In the genomic region with DNA sequence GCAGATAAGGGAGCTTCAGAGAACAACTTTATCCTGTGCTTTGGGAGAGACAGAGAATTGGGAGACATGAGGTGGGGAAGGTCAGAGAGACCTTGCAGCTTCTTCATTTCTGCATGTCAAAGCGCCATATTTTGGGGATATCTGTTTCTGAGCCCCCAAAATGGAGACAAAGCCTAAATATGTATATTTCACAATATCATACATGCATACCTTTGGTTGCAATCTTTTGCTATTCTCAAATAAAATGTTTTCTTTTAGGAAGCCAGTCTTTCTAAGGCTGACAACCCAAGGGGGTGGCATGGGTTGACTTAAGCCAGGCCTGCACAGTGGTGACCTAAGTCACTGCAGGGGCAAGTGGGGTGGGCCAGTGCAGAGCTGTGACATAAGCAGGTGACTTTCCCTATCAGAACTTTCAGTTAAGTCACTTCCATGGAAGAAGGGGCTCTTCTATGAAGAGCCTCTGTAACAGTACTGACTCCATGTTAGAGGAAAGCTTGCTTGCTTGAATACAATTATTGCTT, we compare ENCODE assay signal across 1 cellular context.
TF ChIP-seq lines count a peak whose summit lies in the region.

No MANE protein-coding gene starts in this region.

TF ChIP-seq in HepG2, 621 proteins besides CTCF, POLR2A, EP300 and RAD21:
- TF ChIP-seq NR2F6 (IDR thresholded peaks at IDR 0.05) (no peak), NR2F6 (CRISPR knock-in tag; IDR thresholded peaks at IDR 0.05) (peak; percentile 37; the same call in 1 of the 2 replicates), NR2F1 (CRISPR knock-in tag; IDR thresholded peaks at IDR 0.05) (peak; percentile 47 to 66; a peak in 2 of 4 replicates), SETDB1 (CRISPR knock-in tag; IDR thresholded peaks at IDR 0.05; ENCODE audit: borderline replicate concordance) (no peak), SMYD3 (CRISPR knock-in tag; IDR thresholded peaks at IDR 0.05) (no peak), ZNF10 (CRISPR knock-in tag; IDR thresholded peaks at IDR 0.05; ENCODE audit: borderline replicate concordance, low read depth) (no peak), REXO4 (CRISPR knock-in tag; IDR thresholded peaks at IDR 0.05; ENCODE audit: borderline replicate concordance) (no peak), PRPF4 (IDR thresholded peaks at IDR 0.05; ENCODE audit: low read depth, low read length, poor library complexity, severe bottlenecking) (no peak), PITX1 (CRISPR knock-in tag; IDR thresholded peaks at IDR 0.05) (no peak), CEBPB (IDR thresholded peaks at IDR 0.05; ENCODE audit: borderline replicate concordance, low read depth, low read length) (peak; percentile 34; the same call in 1 of the 2 replicates), NCOA1 (CRISPR knock-in tag; IDR thresholded peaks at IDR 0.05) (no peak), ATF6 (CRISPR knock-in tag; conservative IDR thresholded peaks at IDR 0.05) (no peak), CEBPZ (IDR thresholded peaks at IDR 0.05; ENCODE audit: low read length) (no peak)
- TF ChIP-seq, protein P1, sequence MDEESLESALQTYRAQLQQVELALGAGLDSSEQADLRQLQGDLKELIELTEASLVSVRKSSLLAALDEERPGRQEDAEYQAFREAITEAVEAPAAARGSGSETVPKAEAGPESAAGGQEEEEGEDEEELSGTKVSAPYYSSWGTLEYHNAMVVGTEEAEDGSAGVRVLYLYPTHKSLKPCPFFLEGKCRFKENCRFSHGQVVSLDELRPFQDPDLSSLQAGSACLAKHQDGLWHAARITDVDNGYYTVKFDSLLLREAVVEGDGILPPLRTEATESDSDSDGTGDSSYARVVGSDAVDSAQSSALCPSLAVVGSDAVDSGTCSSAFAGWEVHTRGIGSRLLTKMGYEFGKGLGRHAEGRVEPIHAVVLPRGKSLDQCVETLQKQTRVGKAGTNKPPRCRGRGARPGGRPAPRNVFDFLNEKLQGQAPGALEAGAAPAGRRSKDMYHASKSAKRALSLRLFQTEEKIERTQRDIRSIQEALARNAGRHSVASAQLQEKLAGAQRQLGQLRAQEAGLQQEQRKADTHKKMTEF (CRISPR knock-in tag; IDR thresholded peaks at IDR 0.05), result 0 out of 2 replicates have a peak, but pooled peaks have one; percentile 6
TF ChIP-seq in HepG2: peak in this region for 4.
